Comparison of ENCODE assay signal across 16 cellular contexts in the genomic region with DNA sequence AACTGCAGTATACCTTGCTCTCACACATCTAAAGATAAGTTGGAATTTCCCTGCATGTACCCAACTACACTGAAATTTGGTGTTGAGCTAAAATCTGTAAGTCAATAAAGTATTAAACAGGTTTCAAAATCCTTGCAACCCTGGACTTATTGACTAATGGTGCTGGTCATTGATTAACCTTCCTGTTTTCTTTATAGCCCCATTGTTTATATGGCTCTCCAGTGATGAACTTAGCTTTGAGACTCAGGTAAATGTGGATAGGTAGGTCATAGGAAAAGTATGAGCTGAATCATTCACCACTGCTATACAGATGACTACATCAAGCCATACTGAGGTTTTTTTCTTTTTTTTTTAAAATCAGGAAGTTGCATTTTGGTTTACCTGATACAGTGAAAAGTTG.
DNase-seq lines count a peak whose midpoint lies in the region; ATAC-seq, FAIRE-seq and TF ChIP-seq lines count a peak whose summit lies in the region.
"Had no signal": no experiment of that assay in that cellular context is flagged by ENCODE, and none has a peak within 500 bp of the region (broad histone marks: within the 10 kb centered on the region; RNA-seq: fewer than 3 reads in every experiment).

No MANE protein-coding gene starts in this region.

- H3K9ac ChIP-seq in PC-3 (ENCODE audit: low read length) = no peak overlapping the region
- H3K9ac ChIP-seq: GM23248 had no signal

- H3K36me3 ChIP-seq in PC-3 (ENCODE audit: low read depth, low read length) = no peaks in the 10 kb centered on the region
- H3K36me3 ChIP-seq in bronchial epithelial cell (ENCODE audit: control insufficient read depth, insufficient read depth, low read length) = no peaks in the 10 kb centered on the region
- no peaks in the 10 kb centered on the region for H3K36me3 ChIP-seq in sigmoid colon
- H3K36me3 ChIP-seq: BE2C had no signal

- H3K4me1 Mint-ChIP-seq in type B pancreatic cell (ENCODE audit: unreplicated experiment) = no peaks in the 10 kb centered on the region
- no peaks in the 10 kb centered on the region for H3K4me1 Mint-ChIP-seq in activated CD4-positive, alpha-beta T cell treated with anti-CD3 and anti-CD28 coated beads for 36 hours

- H3K4me2 ChIP-seq in PC-3 (ENCODE audit: low read length) = no peak overlapping the region

- H3F3A ChIP-seq in PC-3 (ENCODE audit: low read length, unreplicated experiment) = no peaks in the 10 kb centered on the region

- no TSS peak for BruUV-seq in PC-3 (replicated peaks; lab: Mats Ljungman, UMichigan)

- intact Hi-C loops in PC-3 (cut with micrococcal nuclease) = no loop called here
- intact Hi-C loops in activated CD4-positive, alpha-beta T cell treated with anti-CD3 and anti-CD28 coated beads for 36 hours (cut with DNase I, micrococcal nuclease) = no loop called here
- intact Hi-C loops in sigmoid colon (cut with DNase I) = no loop called here

- no peaks in the 10 kb centered on the region for H3K9me2 ChIP-seq in PC-3 (replicated peaks; ENCODE audit: low read length)

- H3K79me2 ChIP-seq in PC-3 (ENCODE audit: low read length) = no peaks in the 10 kb centered on the region

- FAIRE-seq in bronchial epithelial cell (lab: Jason Lieb, UNC) = no peak
- FAIRE-seq: HTR-8/SVneo had no signal

- no peak overlapping the region for H3K4me3 Mint-ChIP-seq in type B pancreatic cell
- H3K4me3 Mint-ChIP-seq in activated CD4-positive, alpha-beta T cell treated with anti-CD3 and anti-CD28 coated beads for 36 hours = no peak overlapping the region

- H3K4me1 ChIP-seq in PC-3 (ENCODE audit: insufficient read depth, low read length) (no peaks in the 10 kb centered on the region), sigmoid colon (no peaks in the 10 kb centered on the region)
- H3K4me1 ChIP-seq: BE2C had no signal

- peak overlapping the region; percentile 29 for H3K27ac Mint-ChIP-seq in type B pancreatic cell
- no peak overlapping the region for H3K27ac Mint-ChIP-seq in activated CD4-positive, alpha-beta T cell treated with anti-CD3 and anti-CD28 coated beads for 36 hours

- H3K27ac ChIP-seq in PC-3 (ENCODE audit: low read length) (no peak overlapping the region), sigmoid colon (no peak overlapping the region)
- H3K27ac ChIP-seq: GM23248 had no signal

- H3K27me3 Mint-ChIP-seq in type B pancreatic cell = no peaks in the 10 kb centered on the region
- no peaks in the 10 kb centered on the region for H3K27me3 Mint-ChIP-seq in activated CD4-positive, alpha-beta T cell treated with anti-CD3 and anti-CD28 coated beads for 36 hours

- POLR2A ChIA-PET in PC-3 (lab: Charles Lee; ENCODE audit: unreplicated experiment) = no interaction called here
- POLR2A ChIA-PET in activated CD4-positive, alpha-beta T cell treated with anti-CD3 and anti-CD28 coated beads for 36 hours (lab: Charles Lee) = no interaction called here

- CTCF ChIA-PET in PC-3 (lab: Charles Lee) = no interaction called here
- CTCF ChIA-PET in activated CD4-positive, alpha-beta T cell treated with anti-CD3 and anti-CD28 coated beads for 36 hours (lab: Charles Lee) = no interaction called here

- ATAC-seq in PC-3 = no peak
- no peak for ATAC-seq in activated CD4-positive, alpha-beta T cell treated with anti-CD3 and anti-CD28 coated beads for 36 hours
- ATAC-seq: SK-N-SH treated with all-trans-retinoic acid at 6 μM for 48 hours had no signal

- H3K4me3 ChIP-seq in PC-3 (ENCODE audit: low read length) (no peak overlapping the region), bronchial epithelial cell (ENCODE audit: low read depth, low read length) (no peak overlapping the region), sigmoid colon (no peak overlapping the region)
- H3K4me3 ChIP-seq: GM23248 had no signal

- no peaks in the 10 kb centered on the region for H4K20me1 ChIP-seq in PC-3 (ENCODE audit: low read length)

- H3K36me3 Mint-ChIP-seq in type B pancreatic cell = peaks cover 11% of the 10 kb centered on the region
- no peaks in the 10 kb centered on the region for H3K36me3 Mint-ChIP-seq in activated CD4-positive, alpha-beta T cell treated with anti-CD3 and anti-CD28 coated beads for 36 hours (ENCODE audit: low read depth)

- H2AFZ ChIP-seq in PC-3 (ENCODE audit: low read length) = no peak overlapping the region
- H2AFZ ChIP-seq: GM23248 had no signal

- no peaks in the 10 kb centered on the region for H3K9me3 Mint-ChIP-seq in type B pancreatic cell
- H3K9me3 Mint-ChIP-seq in activated CD4-positive, alpha-beta T cell treated with anti-CD3 and anti-CD28 coated beads for 36 hours (ENCODE audit: low read depth) = no peaks in the 10 kb centered on the region

- 0 out of 2 replicates have a peak, but pooled peaks cover 8% of the 10 kb centered on the region for H3K9me3 ChIP-seq in PC-3 (ENCODE audit: low read length)
- no peaks in the 10 kb centered on the region for H3K9me3 ChIP-seq in sigmoid colon
- H3K9me3 ChIP-seq: BE2C had no signal

- no peak for TF ChIP-seq POLR2A in sigmoid colon (IDR thresholded peaks at IDR 0.05)

- TF ChIP-seq CTCF in PC-3 (conservative IDR thresholded peaks at IDR 0.05; ENCODE audit: low read depth, low read length) = no peak
- no peak for TF ChIP-seq CTCF in bronchial epithelial cell (IDR thresholded peaks at IDR 0.05; ENCODE audit: insufficient read depth, low read length, severe bottlenecking)
- no peak for TF ChIP-seq CTCF in type B pancreatic cell (conservative IDR thresholded peaks at IDR 0.05)
- no peak for TF ChIP-seq CTCF in sigmoid colon (IDR thresholded peaks at IDR 0.05)

- H3K27me3 ChIP-seq in PC-3 (ENCODE audit: low read length) = peaks cover 16% of the 10 kb centered on the region
- peaks cover 2% of the 10 kb centered on the region for H3K27me3 ChIP-seq in bronchial epithelial cell (ENCODE audit: control insufficient read depth, insufficient read depth, low read length)
- H3K27me3 ChIP-seq in sigmoid colon = no peaks in the 10 kb centered on the region
- H3K27me3 ChIP-seq: BE2C had no signal

- no peak for TF ChIP-seq EP300 in sigmoid colon (IDR thresholded peaks at IDR 0.05)

- DNase-seq in PC-3 (peak; percentile 53), bronchial epithelial cell (ENCODE audit: low read depth) (peak; percentile 92), kidney tubule cell (ENCODE audit: low spot score) (peak; percentile 98), type B pancreatic cell (ENCODE audit: extremely low spot score, unreplicated experiment) (no peak), DMS153 treated with DMSO at 0.1 percent for 48 hours (lab: John Stamatoyannopoulos, UW; ENCODE audit: unreplicated experiment) (no peak), sigmoid colon (no peak)
- DNase-seq in activated CD4-positive, alpha-beta T cell treated with anti-CD3 and anti-CD28 coated beads for 36 hours = no peak
- DNase-seq: BE2C, GM23248, KBM-7, NCI-H1092, NCI-H2107, NCI-H226, NCI-H526 had no signal

Comparison
In these comparisons a context has a peak if more than half of its experiments do, and no peak if none do; other contexts are left out.
1. DNase-seq: peak in PC-3 (single experiment), bronchial epithelial cell (single experiment) and kidney tubule cell (single experiment); none in type B pancreatic cell (single experiment), DMS153 treated with DMSO at 0.1 percent for 48 hours (single experiment), activated CD4-positive, alpha-beta T cell treated with anti-CD3 and anti-CD28 coated beads for 36 hours (single experiment) and sigmoid colon (single experiment).